In the genomic region with DNA sequence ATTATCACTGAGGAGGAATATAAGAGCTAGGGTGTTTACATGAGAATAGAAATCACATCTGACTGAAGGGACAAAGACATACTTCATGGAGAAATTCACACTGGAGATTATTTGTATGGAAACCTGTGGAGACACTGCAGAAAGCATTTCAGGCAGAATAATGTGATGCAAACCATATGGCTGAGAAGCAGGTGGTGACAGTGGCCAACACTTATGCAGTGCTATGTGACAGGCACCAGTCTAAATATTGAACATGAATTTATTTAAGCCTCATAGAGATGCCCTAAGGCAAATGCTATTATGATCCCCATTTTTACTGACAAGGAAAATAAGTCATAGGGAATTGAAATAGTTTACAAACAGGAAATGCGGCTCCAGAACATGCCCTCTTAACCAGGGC, we compare ENCODE assay signal across 1 cellular context.
TF ChIP-seq lines count a peak whose summit lies in the region.

No MANE protein-coding gene starts in this region.

TF ChIP-seq in A549, 52 proteins besides CTCF, POLR2A, EP300 and RAD21 (continued from another document):
- TF ChIP-seq PHF8 (IDR thresholded peaks at IDR 0.05; ENCODE audit: borderline replicate concordance, low read depth), result no peak
- no peak for TF ChIP-seq RFX5 (IDR thresholded peaks at IDR 0.05)
- TF ChIP-seq KDM5A (IDR thresholded peaks at IDR 0.05), result no peak
- TF ChIP-seq ZC3H11A (IDR thresholded peaks at IDR 0.05), result no peak
